ENCODE assay signal across 18 cellular contexts in the genomic region with DNA sequence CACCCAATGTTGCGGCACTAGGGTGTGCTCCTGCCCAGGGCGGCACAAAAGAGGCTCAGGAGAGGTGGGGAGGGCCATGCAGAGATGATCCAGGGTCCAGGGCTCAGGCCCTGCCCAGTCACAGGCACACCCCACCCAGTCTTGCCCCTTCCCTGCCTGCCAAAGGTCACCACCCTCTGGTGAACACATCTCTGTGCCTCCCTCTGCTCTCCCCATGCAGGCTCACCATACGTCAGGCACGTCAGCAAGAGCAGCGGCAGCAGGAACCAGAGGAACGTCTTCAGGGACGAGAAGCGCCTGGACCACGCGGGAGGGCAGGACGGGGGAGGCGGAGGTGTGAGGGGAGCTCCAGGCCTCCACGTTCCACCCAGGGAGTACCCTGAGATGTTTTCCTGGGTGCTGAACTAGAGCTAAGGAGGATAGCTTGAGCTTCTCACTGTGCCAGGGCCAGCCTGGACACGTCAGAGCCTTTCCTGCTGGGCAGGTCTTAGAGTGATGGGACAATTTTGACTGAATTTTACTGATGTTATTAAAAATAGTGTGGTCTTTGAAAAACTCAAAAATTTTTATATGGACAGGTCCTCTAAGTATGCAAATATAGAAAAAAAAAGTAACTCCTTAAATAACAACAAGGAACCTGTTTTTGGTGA. TPM values are rescaled to one million over a fixed set of nuclear protein-coding genes. Genes with fewer than 3 reads are reported as not detected.
DNase-seq lines count a peak whose midpoint lies in the region; ATAC-seq, FAIRE-seq and TF ChIP-seq lines count a peak whose summit lies in the region.
"Had no signal": no experiment of that assay in that cellular context is flagged by ENCODE, and none has a peak within 500 bp of the region (broad histone marks: within the 10 kb centered on the region; RNA-seq: fewer than 3 reads in every experiment).

No MANE protein-coding gene starts in this region.

- H2BK15ac ChIP-seq in H1 (ENCODE audit: low read length) = no peak overlapping the region

- H4K5ac ChIP-seq in H1 (ENCODE audit: insufficient read length, low read depth, low read length) = no peak overlapping the region

- TF ChIP-seq RAD21 in H1 (IDR thresholded peaks at IDR 0.05 in 1 of 2, conservative IDR thresholded peaks at IDR 0.05 in 1 of 2; ENCODE audit: low read depth in 2 of 2, low read length in 2 of 2) = no peak

- H2BK20ac ChIP-seq in H1 (ENCODE audit: low read length) = no peak overlapping the region

- H3K27me3 Mint-ChIP-seq in activated CD4-positive, alpha-beta T cell treated with anti-CD3 and anti-CD28 coated beads, Interleukin-2, amount 10 ng/mL, durations not matched to agents 24 days and 14 days = no peaks in the 10 kb centered on the region
- no peaks in the 10 kb centered on the region for H3K27me3 Mint-ChIP-seq in activated B cell treated with CpG ODN at 0.5 μM for 24 hours
- H3K27me3 Mint-ChIP-seq: type B pancreatic cell had no signal

- H3K79me2 ChIP-seq in H1 (ENCODE audit: control insufficient read depth in 1 of 2, insufficient read depth in 2 of 2, low read length in 2 of 2) = no peaks in the 10 kb centered on the region

- no peak overlapping the region for H3K14ac ChIP-seq in H1 (ENCODE audit: insufficient read length)

- POLR2A ChIA-PET in activated B cell treated with CpG ODN at 0.5 μM for 24 hours (lab: Charles Lee) = interaction anchor here (1.6 kb wide), 1 partner anchor 14 kb away, joined by 6 read pairs; no protein-coding TSS in a partner anchor
- POLR2A ChIA-PET in H1 (lab: Charles Lee; ENCODE audit: partially characterized antibody) = interaction anchor here (0.7 to 10.3 kb wide), 6 partner anchors 9 to 771 kb away, joined by 3 to 112 read pairs (median 4); partner anchors contain the start of genes ATF4 and SUN2

- H4K8ac ChIP-seq in H1 (ENCODE audit: extremely low read depth, insufficient read depth, low read length) = peak overlapping the region; percentile 65; the same call in 1 of the 2 replicates

- H3K36me3 Mint-ChIP-seq in activated CD4-positive, alpha-beta T cell treated with anti-CD3 and anti-CD28 coated beads, Interleukin-2, amount 10 ng/mL, durations not matched to agents 24 days and 14 days (ENCODE audit: low read depth) = peaks cover 71% of the 10 kb centered on the region
- H3K36me3 Mint-ChIP-seq in activated B cell treated with CpG ODN at 0.5 μM for 24 hours (ENCODE audit: low read depth) = peaks cover 83% of the 10 kb centered on the region

- no peaks in the 10 kb centered on the region for H3K79me1 ChIP-seq in H1 (ENCODE audit: low read depth, low read length)

- H3K23ac ChIP-seq in H1 (ENCODE audit: insufficient read length) = no peak overlapping the region

- H3K9me3 Mint-ChIP-seq in activated CD4-positive, alpha-beta T cell treated with anti-CD3 and anti-CD28 coated beads, Interleukin-2, amount 10 ng/mL, durations not matched to agents 24 days and 14 days = no peaks in the 10 kb centered on the region
- H3K9me3 Mint-ChIP-seq in activated B cell treated with CpG ODN at 0.5 μM for 24 hours = no peaks in the 10 kb centered on the region
- H3K9me3 Mint-ChIP-seq: type B pancreatic cell had no signal

- H2AFZ ChIP-seq in H1 (ENCODE audit: low read length) = no peak overlapping the region

- CTCF ChIA-PET in activated B cell treated with CpG ODN at 0.5 μM for 24 hours (lab: Charles Lee) (interaction anchor here (0.7 kb wide), 1 partner anchor 15 kb away, joined by 4 read pairs; no protein-coding TSS in a partner anchor), H1 (lab: Charles Lee; ENCODE audit: partially characterized antibody) (interaction anchor here (1.4 to 7.9 kb wide), 5 partner anchors 11 to 23 kb away, joined by 3 to 95 read pairs (median 26); no protein-coding TSS in a partner anchor)

- TF ChIP-seq POLR2A in H1 (IDR thresholded peaks at IDR 0.05; ENCODE audit: control extremely low read depth in 1 of 2, low read depth in 2 of 2, low read length in 2 of 2) = no peak

- H2BK5ac ChIP-seq in H1 (ENCODE audit: low read depth, low read length) = peak overlapping the region; percentile 60; the same call in 1 of the 2 replicates

- ATAC-seq in activated B cell treated with CpG ODN at 0.5 μM for 24 hours (ENCODE audit: low read depth) = no peak
- no peak for ATAC-seq in GM19397 (IDR thresholded peaks at IDR 0.05; ENCODE audit: unreplicated experiment)
- no peak for ATAC-seq in HG03520 (IDR thresholded peaks at IDR 0.05; ENCODE audit: unreplicated experiment)

- peaks cover 0 to 3% of the 10 kb centered on the region in 2 experiments for H4K20me1 ChIP-seq in H1 (replicated peaks in 1 of 2; ENCODE audit: control insufficient read depth in 1 of 2, insufficient read depth in 2 of 2, low read length in 2 of 2)

- H2BK12ac ChIP-seq in H1 (ENCODE audit: low read depth, low read length) = no peak overlapping the region

- no peaks in the 10 kb centered on the region for H3K23me2 ChIP-seq in H1 (ENCODE audit: low read depth, low read length)

- no peak for TF ChIP-seq EP300 in H1 (IDR thresholded peaks at IDR 0.05; ENCODE audit: borderline replicate concordance in 1 of 2, low read depth in 2 of 2, low read length in 2 of 2)

- H3K4me1 ChIP-seq in H1 (replicated peaks in 1 of 4; ENCODE audit: control insufficient read depth in 3 of 4, insufficient read depth in 4 of 4, low read length in 3 of 4) (peaks cover 0 to under 1% (median under 1%) of the 10 kb centered on the region in 4 experiments; a peak in 2 of 7 replicates), neutrophil (ENCODE audit: control insufficient read depth in 1 of 2, insufficient read depth in 1 of 2, low read depth in 1 of 2, low read length in 1 of 2) (peaks cover 34 to 35% of the 10 kb centered on the region in 2 experiments)

- 75% methylated on average over 14 of the region's 14 CpGs; no CpG with 5 or more reads in 1 of the 2 experiments for WGBS in H1 (ENCODE audit: extremely low coverage in 1 of 2, insufficient coverage in 1 of 2, insufficient read length in 1 of 2, insufficient replicate concordance in 2 of 2, low coverage in 1 of 2, low lambda C conversion rate in 2 of 2, missing lambda C conversion rate in 1 of 2), 2 experiments

- no peak overlapping the region for H2BK120ac ChIP-seq in H1 (replicated peaks; ENCODE audit: low read depth, low read length)

- H2AK5ac ChIP-seq in H1 (ENCODE audit: low read depth, low read length) = no peak overlapping the region

- H3K36me3 ChIP-seq in H1 (ENCODE audit: control insufficient read depth in 2 of 4, insufficient read depth in 4 of 4, low read length in 3 of 4) = peaks cover 0 to 2% (median 0%) of the 10 kb centered on the region in 4 experiments; a peak in 1 of 8 replicates
- H3K36me3 ChIP-seq in neutrophil = peaks cover 88% of the 10 kb centered on the region

- H3K9ac ChIP-seq in H1 (replicated peaks in 1 of 4; ENCODE audit: extremely low read depth in 1 of 4, low read depth in 3 of 4, low read length in 3 of 4) = no peak overlapping the region

- H3K4me3 ChIP-seq in H1 (ENCODE audit: extremely low read depth in 1 of 4, insufficient read depth in 2 of 4, low read depth in 3 of 4, low read length in 4 of 4) = no peak overlapping the region
- no peak overlapping the region for H3K4me3 ChIP-seq in neutrophil (ENCODE audit: low read depth in 1 of 2, low read length in 1 of 2)

- no peak for TF ChIP-seq CTCF in activated B cell treated with CpG ODN at 0.5 μM for 24 hours (IDR thresholded peaks at IDR 0.05)
- TF ChIP-seq CTCF in H1 (IDR thresholded peaks at IDR 0.05; ENCODE audit: control extremely low read depth in 1 of 3, insufficient read depth in 1 of 3, low read depth in 1 of 3, low read length in 3 of 3) = no peak
- no peak for TF ChIP-seq CTCF in neutrophil (IDR thresholded peaks at IDR 0.05)

- H3K56ac ChIP-seq in H1 (replicated peaks; ENCODE audit: insufficient read length, low read depth, low read length) = no peak overlapping the region

- H3K4me1 Mint-ChIP-seq in activated CD4-positive, alpha-beta T cell treated with anti-CD3 and anti-CD28 coated beads, Interleukin-2, amount 10 ng/mL, durations not matched to agents 24 days and 14 days = peaks cover 35% of the 10 kb centered on the region
- peaks cover 41% of the 10 kb centered on the region for H3K4me1 Mint-ChIP-seq in activated B cell treated with CpG ODN at 0.5 μM for 24 hours

- no peak for FAIRE-seq in H1 (lab: Jason Lieb, UNC)
- FAIRE-seq: A204.1 had no signal

- H3K27ac ChIP-seq in H1 (ENCODE audit: low read depth, low read length) (no peak overlapping the region), neutrophil (peak overlapping the region; percentile 99)

- H3K18ac ChIP-seq in H1 (ENCODE audit: extremely low read depth, low read length) = no peak overlapping the region

- no peak overlapping the region for H3K4me2 ChIP-seq in H1 (ENCODE audit: insufficient read depth in 1 of 2, low read depth in 2 of 2, low read length in 2 of 2)

- H3K27ac Mint-ChIP-seq in activated CD4-positive, alpha-beta T cell treated with anti-CD3 and anti-CD28 coated beads, Interleukin-2, amount 10 ng/mL, durations not matched to agents 24 days and 14 days = peak overlapping the region; percentile 56
- H3K27ac Mint-ChIP-seq in activated B cell treated with CpG ODN at 0.5 μM for 24 hours = peak overlapping the region; percentile 46
- H3K27ac Mint-ChIP-seq: type B pancreatic cell had no signal

- H3K4me3 Mint-ChIP-seq in activated CD4-positive, alpha-beta T cell treated with anti-CD3 and anti-CD28 coated beads, Interleukin-2, amount 10 ng/mL, durations not matched to agents 24 days and 14 days = no peak overlapping the region
- H3K4me3 Mint-ChIP-seq in activated B cell treated with CpG ODN at 0.5 μM for 24 hours = no peak overlapping the region
- H3K4me3 Mint-ChIP-seq: type B pancreatic cell had no signal

- H3K4ac ChIP-seq in H1 (replicated peaks; ENCODE audit: insufficient read length, low read depth, low read length) = peak overlapping the region; percentile 75

- H3K9me3 ChIP-seq in H1 (ENCODE audit: insufficient read depth in 2 of 2, low read depth in 1 of 2, low read length in 1 of 2) = no peaks in the 10 kb centered on the region
- no peaks in the 10 kb centered on the region for H3K9me3 ChIP-seq in neutrophil
- H3K9me3 ChIP-seq: Caco-2 had no signal

- intact Hi-C loops in activated CD4-positive, alpha-beta T cell treated with anti-CD3 and anti-CD28 coated beads, Interleukin-2, amount 10 ng/mL, durations not matched to agents 24 days and 14 days (cut with micrococcal nuclease) = no loop called here
- intact Hi-C loops in activated B cell treated with CpG ODN at 0.5 μM for 24 hours (cut with micrococcal nuclease) = no loop called here

- DNase-seq in activated CD4-positive, alpha-beta T cell treated with anti-CD3 and anti-CD28 coated beads, Interleukin-2, amount 10 ng/mL, durations not matched to agents 24 days and 14 days = no peak
- no peak for DNase-seq in activated CD4-positive, alpha-beta T cell treated with anti-CD3 and anti-CD28 coated beads for 4 hours
- DNase-seq in activated B cell treated with CpG ODN at 0.5 μM for 24 hours (no peak), H1 (ENCODE audit: low read depth in 1 of 2, low spot score in 2 of 2) (no peak), 8988T (no peak)
- DNase-seq: activated naive CD4-positive, alpha-beta T cell; Caco-2; cerebellar nuclear complex; erythroblast; head of caudate nucleus; kidney glomerular epithelial cell; NCI-H2081 treated with DMSO at 0.1 percent for 48 hours; NCI-H774 had no signal

- peak overlapping the region; percentile 88 for H4K91ac ChIP-seq in H1 (replicated peaks; ENCODE audit: insufficient read length, low read length)

- peaks cover 0 to 5% (median 0%) of the 10 kb centered on the region in 4 experiments; a peak in 3 of 7 replicates for H3K27me3 ChIP-seq in H1 (replicated peaks in 1 of 4; ENCODE audit: control insufficient read depth in 3 of 4, extremely low read depth in 1 of 4, insufficient read depth in 3 of 4, low read length in 3 of 4)
- no peaks in the 10 kb centered on the region for H3K27me3 ChIP-seq in neutrophil

RNA-seq across cellular contexts. Expression of gene SUN2, which starts 7.2 kb away (rescaled TPM):
- 124 and 128 TPM in 2 replicates for total RNA-seq in activated CD4-positive, alpha-beta T cell treated with anti-CD3 and anti-CD28 coated beads, Interleukin-2, amount 10 ng/mL, durations not matched to agents 24 days and 14 days
- 122 and 146 TPM in 2 replicates for total RNA-seq in activated B cell treated with CpG ODN at 0.5 μM for 24 hours
- 10.5 and 11.7 TPM in 2 replicates for total RNA-seq in H1 (2021; fragmentation: NEBNext Ultra II Directional; extraction: Animal tissue kit (Norgen Biotek cat#: 25700))
- 5.1 and 8.3 TPM in 2 replicates for polyA plus RNA-seq in H1 (2011; rRNA removed)
- 8.5 TPM for polyA plus RNA-seq in H1 (2011; cell fraction: cytosol; rRNA removed)
- polyA plus RNA-seq in H1 (2011; cell fraction: nucleus; rRNA removed) = 20.5 TPM
- polyA plus RNA-seq in H1 (2012, experiment 1 of 2) = 12.3 to 22.3 TPM (median 17.1 TPM) in 4 replicates
- 9.0 TPM for polyA plus RNA-seq in H1 (2012, experiment 2 of 2)
- polyA plus RNA-seq in H1 (2013, experiment 1 of 2) = 11.5 TPM
- 10.8 TPM for polyA plus RNA-seq in H1 (2013, experiment 2 of 2)
- polyA minus RNA-seq in H1 (2011; rRNA and poly(A)+ RNA removed) = 9.8 and 10.0 TPM in 2 replicates
- polyA minus RNA-seq in H1 (2011; cell fraction: cytosol; rRNA and poly(A)+ RNA removed) = 13.1 TPM
- polyA minus RNA-seq in H1 (2011; cell fraction: nucleus; rRNA and poly(A)+ RNA removed) = 14.1 TPM

RNA-seq across cellular contexts. Expression of gene GTPBP1, which starts 42.9 kb away (rescaled TPM):
- 102 and 103 TPM in 2 replicates for total RNA-seq in activated CD4-positive, alpha-beta T cell treated with anti-CD3 and anti-CD28 coated beads, Interleukin-2, amount 10 ng/mL, durations not matched to agents 24 days and 14 days
- total RNA-seq in activated B cell treated with CpG ODN at 0.5 μM for 24 hours = 90.6 and 103 TPM in 2 replicates
- total RNA-seq in H1 (2021; fragmentation: NEBNext Ultra II Directional; extraction: Animal tissue kit (Norgen Biotek cat#: 25700)) = 91.8 and 92.0 TPM in 2 replicates
- polyA plus RNA-seq in H1 (2011; rRNA removed) = 53.1 and 80.2 TPM in 2 replicates
- polyA plus RNA-seq in H1 (2011; cell fraction: cytosol; rRNA removed) = 59.3 TPM
- polyA plus RNA-seq in H1 (2011; cell fraction: nucleus; rRNA removed) = 134 TPM
- 62.3 to 74.8 TPM (median 66.2 TPM) in 4 replicates for polyA plus RNA-seq in H1 (2012, experiment 1 of 2)
- 44.7 TPM for polyA plus RNA-seq in H1 (2012, experiment 2 of 2)
- 33.8 TPM for polyA plus RNA-seq in H1 (2013, experiment 1 of 2)
- 33.3 TPM for polyA plus RNA-seq in H1 (2013, experiment 2 of 2)
- 87.5 and 119 TPM in 2 replicates for polyA minus RNA-seq in H1 (2011; rRNA and poly(A)+ RNA removed)
- polyA minus RNA-seq in H1 (2011; cell fraction: cytosol; rRNA and poly(A)+ RNA removed) = 50.9 TPM
- polyA minus RNA-seq in H1 (2011; cell fraction: nucleus; rRNA and poly(A)+ RNA removed) = 111 TPM

RNA-seq across cellular contexts. Expression of gene DNAL4, which starts 45.3 kb away (rescaled TPM):
- total RNA-seq in activated CD4-positive, alpha-beta T cell treated with anti-CD3 and anti-CD28 coated beads, Interleukin-2, amount 10 ng/mL, durations not matched to agents 24 days and 14 days = 5.5 and 6.3 TPM in 2 replicates
- 7.7 and 8.4 TPM in 2 replicates for total RNA-seq in activated B cell treated with CpG ODN at 0.5 μM for 24 hours
- total RNA-seq in H1 (2021; fragmentation: NEBNext Ultra II Directional; extraction: Animal tissue kit (Norgen Biotek cat#: 25700)) = 7.8 and 8.8 TPM in 2 replicates
- polyA plus RNA-seq in H1 (2011; rRNA removed) = 14.0 and 23.4 TPM in 2 replicates
- 17.7 TPM for polyA plus RNA-seq in H1 (2011; cell fraction: cytosol; rRNA removed)
- polyA plus RNA-seq in H1 (2011; cell fraction: nucleus; rRNA removed) = 17.5 TPM
- polyA plus RNA-seq in H1 (2012, experiment 1 of 2) = 7.9 to 11.2 TPM (median 10.6 TPM) in 4 replicates
- polyA plus RNA-seq in H1 (2012, experiment 2 of 2) = 12.6 TPM
- 7.5 TPM for polyA plus RNA-seq in H1 (2013, experiment 1 of 2)
- 8.2 TPM for polyA plus RNA-seq in H1 (2013, experiment 2 of 2)
- 6.9 and 7.1 TPM in 2 replicates for polyA minus RNA-seq in H1 (2011; rRNA and poly(A)+ RNA removed)
- polyA minus RNA-seq in H1 (2011; cell fraction: cytosol; rRNA and poly(A)+ RNA removed) = 5.4 TPM
- 2.5 TPM for polyA minus RNA-seq in H1 (2011; cell fraction: nucleus; rRNA and poly(A)+ RNA removed)

RNA-seq across cellular contexts. Expression of gene JOSD1, which starts 47.9 kb away (rescaled TPM):
- total RNA-seq in activated CD4-positive, alpha-beta T cell treated with anti-CD3 and anti-CD28 coated beads, Interleukin-2, amount 10 ng/mL, durations not matched to agents 24 days and 14 days = 90.4 and 93.8 TPM in 2 replicates
- 39.3 and 45.2 TPM in 2 replicates for total RNA-seq in activated B cell treated with CpG ODN at 0.5 μM for 24 hours
- total RNA-seq in H1 (2021; fragmentation: NEBNext Ultra II Directional; extraction: Animal tissue kit (Norgen Biotek cat#: 25700)) = 20.2 and 21.3 TPM in 2 replicates
- 16.7 and 18.4 TPM in 2 replicates for polyA plus RNA-seq in H1 (2011; rRNA removed)
- polyA plus RNA-seq in H1 (2011; cell fraction: cytosol; rRNA removed) = 18.1 TPM
- 18.8 TPM for polyA plus RNA-seq in H1 (2011; cell fraction: nucleus; rRNA removed)
- polyA plus RNA-seq in H1 (2012, experiment 1 of 2) = 14.7 to 20.6 TPM (median 17.3 TPM) in 4 replicates
- 10.8 TPM for polyA plus RNA-seq in H1 (2012, experiment 2 of 2)
- polyA plus RNA-seq in H1 (2013, experiment 1 of 2) = 12.2 TPM
- 12.1 TPM for polyA plus RNA-seq in H1 (2013, experiment 2 of 2)
- polyA minus RNA-seq in H1 (2011; rRNA and poly(A)+ RNA removed) = 20.8 and 22.0 TPM in 2 replicates
- 14.9 TPM for polyA minus RNA-seq in H1 (2011; cell fraction: cytosol; rRNA and poly(A)+ RNA removed)
- polyA minus RNA-seq in H1 (2011; cell fraction: nucleus; rRNA and poly(A)+ RNA removed) = 14.4 TPM
